Comparison of ENCODE assay signal across 24 cellular contexts in genomic region chr5:102578362-102578761, GRCh38.
"Had no signal": no experiment of that assay in that cellular context is flagged by ENCODE, and none has a peak within 500 bp of the region (broad histone marks: within the 10 kb centered on the region; RNA-seq: fewer than 3 reads in every experiment).

No MANE protein-coding gene starts in this region.

- DNase-seq: stimulated activated CD4-positive, alpha-beta T cell treated with anti-CD3 and anti-CD28 coated beads, Interleukin-2, amount 100 ng/mL, for 48 hours; stimulated activated CD4-positive, alpha-beta T cell treated with anti-CD3 and anti-CD28 coated beads, Interleukin-4, amount 100 ng/mL, for 1 hour; stimulated activated CD4-positive, alpha-beta T cell treated with anti-CD3 and anti-CD28 coated beads, Interleukin-4, amount 100 ng/mL, for 24 hours; stimulated activated CD4-positive, alpha-beta T cell treated with anti-CD3 and anti-CD28 coated beads, Interleukin-4, amount 100 ng/mL, for 4 hours; stimulated activated CD8-positive, alpha-beta memory T cell treated with anti-CD3 and anti-CD28 coated beads, Interleukin-4, amount 100 ng/mL, for 48 hours; stimulated activated naive B cell treated with anti-CD40 and anti-IgM and Interleukin-4, amounts not matched to agents 10 μg/mL and 1 μg/mL and 100 μg/mL, for 72 hours; stimulated activated naive CD4-positive, alpha-beta T cell; stimulated activated naive CD4-positive, alpha-beta T cell treated with Interleukin-2 at 50 U/mL for 16 hours; stimulated activated naive CD8-positive, alpha-beta T cell treated with anti-CD3 and anti-CD28 coated beads, Interleukin-15, amount 100 ng/mL, for 72 hours; stimulated activated naive CD8-positive, alpha-beta T cell treated with anti-CD3 and anti-CD28 coated beads, Interleukin-15, Interleukin-2, amounts not matched to agents 100 U/mL and 50 U/mL, for 24 hours; stomach; substantia nigra; testis; thyroid gland; tibial artery; transverse colon; trophoblast cell; upper lobe of left lung; upper lobe of right lung; uterus had no signal

- H3K27me3 ChIP-seq: suprapubic skin, testis, thyroid gland, tibial artery, tibial nerve, transverse colon, upper lobe of left lung, upper lobe of right lung, uterus, vagina had no signal

- H3K4me3 ChIP-seq: stomach, suprapubic skin, testis, thoracic aorta, thyroid gland, tibial artery, tibial nerve, transverse colon, upper lobe of left lung, upper lobe of right lung, uterus, vagina had no signal

- H3K9me3 ChIP-seq: stomach, suprapubic skin, testis, thoracic aorta, thyroid gland, tibial artery, tibial nerve, transverse colon, upper lobe of left lung, upper lobe of right lung, uterus, vagina had no signal

- H3K27ac ChIP-seq: stomach, suprapubic skin, testis, thoracic aorta, thyroid gland, tibial artery, tibial nerve, transverse colon, upper lobe of left lung, upper lobe of right lung, uterus, vagina had no signal

- H3K36me3 ChIP-seq: stomach, suprapubic skin, thoracic aorta, thyroid gland, tibial artery, tibial nerve, transverse colon, upper lobe of left lung, upper lobe of right lung, uterus, vagina had no signal
